17 cellular contexts compared by ENCODE assay signal in genomic region chr2:119315241-119315925, GRCh38. TPM values are rescaled to one million over a fixed set of nuclear protein-coding genes. Genes with fewer than 3 reads are reported as not detected.
DNase-seq lines count a peak whose midpoint lies in the region; ATAC-seq, FAIRE-seq and TF ChIP-seq lines count a peak whose summit lies in the region.
"Had no signal": no experiment of that assay in that cellular context is flagged by ENCODE, and none has a peak within 500 bp of the region (broad histone marks: within the 10 kb centered on the region; RNA-seq: fewer than 3 reads in every experiment).

No MANE protein-coding gene starts in this region.

- DNase-seq in GM23248 (peak; percentile 5), foreskin fibroblast (peak; percentile 7 to 33), psoas muscle (no peak), HPDE6-E6E7 (ENCODE audit: extremely low spot score) (no peak), SKM-1 (lab: John Stamatoyannopoulos, UW; ENCODE audit: unreplicated experiment) (no peak), RCC 7860 (ENCODE audit: low spot score) (no peak)
- DNase-seq: activated CD4-positive, CD25-positive, alpha-beta regulatory T cell treated with anti-CD3 and anti-CD28 coated beads, Interleukin-2, amount 50 U/mL, for 72 hours; activated CD8-positive, alpha-beta memory T cell treated with anti-CD3 and anti-CD28 coated beads for 24 hours; DMS79 treated with DMSO at 0.1 percent for 48 hours; NCI-H1092 treated with DMSO at 0.1 percent for 48 hours; NCI-H2107; NCI-H510A treated with DMSO at 0.1 percent for 48 hours; stomach had no signal

- no peak for ATAC-seq in psoas muscle
- no peak for ATAC-seq in activated CD4-positive, CD25-positive, alpha-beta regulatory T cell treated with anti-CD3 and anti-CD28 coated beads, Interleukin-2, amount 50 U/mL, for 24 hours

- no peak overlapping the region for H3K4me2 ChIP-seq in GM23248 (ENCODE audit: unreplicated experiment)

- in situ Hi-C loops in GM23248 (cut with MboI) = no loop called here

- no peak overlapping the region for H3K27ac ChIP-seq in GM23248
- H3K27ac ChIP-seq in VCaP = peak overlapping the region; percentile 63
- H3K27ac ChIP-seq in psoas muscle = peak overlapping the region; percentile 53
- H3K27ac ChIP-seq: esophagus muscularis mucosa, SJCRH30 had no signal

- H3K9ac ChIP-seq in GM23248 = no peak overlapping the region

- H3K36me3 ChIP-seq in GM23248 (ENCODE audit: low read depth) = no peaks in the 10 kb centered on the region
- no peaks in the 10 kb centered on the region for H3K36me3 ChIP-seq in psoas muscle (ENCODE audit: insufficient read depth in 1 of 2, low read depth in 1 of 2)
- H3K36me3 ChIP-seq: SJCRH30 had no signal

- peak overlapping the region; percentile 52; the same call in 1 of the 2 replicates for H2AFZ ChIP-seq in GM23248

- no peak for TF ChIP-seq CTCF in VCaP (conservative IDR thresholded peaks at IDR 0.05)
- no peak for TF ChIP-seq CTCF in foreskin fibroblast (IDR thresholded peaks at IDR 0.05; ENCODE audit: low read depth, low read length)
- TF ChIP-seq CTCF in psoas muscle (IDR thresholded peaks at IDR 0.05) = no peak

- H3K4me3 ChIP-seq in GM23248 (no peak overlapping the region), foreskin fibroblast (ENCODE audit: low read depth in 1 of 2, low read length in 2 of 2) (peak overlapping the region in 1 of 2 donors; percentile 6), psoas muscle (no peak overlapping the region)
- H3K4me3 ChIP-seq: esophagus muscularis mucosa, SJCRH30, stomach had no signal

- no peaks in the 10 kb centered on the region for H3K9me2 ChIP-seq in GM23248 (ENCODE audit: insufficient read depth)

- H4K20me1 ChIP-seq in GM23248 (ENCODE audit: insufficient read depth) = no peaks in the 10 kb centered on the region

- 19 to 23% methylated on average over 4 of the region's 4 CpGs for WGBS in GM23248 (ENCODE audit: low coverage in 1 of 2, low lambda C conversion rate in 2 of 2, missing lambda C conversion rate in 2 of 2), 2 experiments
- WGBS in psoas muscle, 3 donors = 37 to 42% (median 42%) methylated on average over 4 of the region's 4 CpGs

- no peaks in the 10 kb centered on the region for H3K4me1 ChIP-seq in GM23248 (ENCODE audit: insufficient read depth)
- peaks cover 29% of the 10 kb centered on the region for H3K4me1 ChIP-seq in psoas muscle
- H3K4me1 ChIP-seq: SJCRH30 had no signal

- no peak for FAIRE-seq in RCC 7860 (lab: Jason Lieb, UNC)

- intact Hi-C loops in psoas muscle (cut with DNase I) = no loop called here

- H3F3A ChIP-seq in GM23248 (ENCODE audit: insufficient read depth) = no peaks in the 10 kb centered on the region

- no peaks in the 10 kb centered on the region for H3K79me2 ChIP-seq in GM23248 (ENCODE audit: insufficient read depth)

- H3K9me3 ChIP-seq in GM23248 (ENCODE audit: low read depth) = no peaks in the 10 kb centered on the region
- H3K9me3 ChIP-seq in psoas muscle = no peaks in the 10 kb centered on the region
- H3K9me3 ChIP-seq: esophagus muscularis mucosa, SJCRH30, stomach had no signal

- H3K27me3 ChIP-seq in GM23248 (replicated peaks; ENCODE audit: insufficient read depth) (no peaks in the 10 kb centered on the region), psoas muscle (ENCODE audit: insufficient read depth in 3 of 3, low read length in 2 of 3) (no peaks in the 10 kb centered on the region)
- H3K27me3 ChIP-seq: esophagus muscularis mucosa, SJCRH30, stomach had no signal

RNA-seq across cellular contexts. Expression of gene C2orf76, which starts 51.3 kb away (rescaled TPM):
- total RNA-seq in GM23248 (2014; rRNA removed; shearing (Covaris generic)) = 3.0 and 6.1 TPM in 2 replicates
- 23.4 and 26.2 TPM in 2 replicates for polyA plus RNA-seq in GM23248 (2016; fragmentation: Nextera tagmentation; extraction: Ambion mirVana)
- 1 to 10 TPM; 4.1 to 7.2 (median 6.0) TPM for total RNA-seq in psoas muscle
- polyA plus RNA-seq in psoas muscle = 1 to 10 TPM; 6.1 to 9.3 (median 7.9) TPM

RNA-seq across cellular contexts. Expression of gene DBI, which starts 51.4 kb away (rescaled TPM):
- 41.6 and 55.0 TPM in 2 replicates for total RNA-seq in GM23248 (2014; rRNA removed; shearing (Covaris generic))
- polyA plus RNA-seq in GM23248 (2016; fragmentation: Nextera tagmentation; extraction: Ambion mirVana) (199 and 208 TPM in 2 replicates), psoas muscle (100 to 1,000 TPM; 198 to 264 (median 199) TPM)
- total RNA-seq in psoas muscle = 10 to 100 TPM; 50.6 to 88.7 (median 53.4) TPM

Comparison
In these comparisons a context has a peak if more than half of its experiments do, and no peak if none do; other contexts are left out.
1. DNase-seq: peak in GM23248 (single experiment) and foreskin fibroblast (2 of 2); none in psoas muscle (0 of 2), HPDE6-E6E7 (single experiment), SKM-1 (single experiment) and RCC 7860 (single experiment).